ENCODE assay signal across 24 cellular contexts in genomic region chr3:7929319-7929889, GRCh38.
A peak's percentile ranks its signal among the peaks of the same experiment; 100 is the strongest.
DNase-seq lines count a peak whose midpoint lies in the region; ATAC-seq and TF ChIP-seq lines count a peak whose summit lies in the region.
"Had no signal": no experiment of that assay in that cellular context is flagged by ENCODE, and none has a peak within 500 bp of the region (broad histone marks: within the 10 kb centered on the region; RNA-seq: fewer than 3 reads in every experiment).

No MANE protein-coding gene starts in this region.

- H3K4me1 ChIP-seq in mucosa of descending colon (ENCODE audit: low read depth) = peaks cover 9% of the 10 kb centered on the region
- peaks cover 8 to 28% of the 10 kb centered on the region in 2 donors for H3K4me1 ChIP-seq in mucosa of rectum (ENCODE audit: control insufficient read depth in 2 of 2, insufficient read depth in 2 of 2, low read length in 2 of 2)
- peaks cover 0 to 27% (median 12%) of the 10 kb centered on the region in 4 donors for H3K4me1 ChIP-seq in transverse colon
- H3K4me1 ChIP-seq: A549; BLaER1 treated with 17β-estradiol and CSF1 and Interleukin-3, amounts not matched to agents 10 nM and 100 nM had no signal

- no peak for TF ChIP-seq CTCF in mucosa of descending colon (IDR thresholded peaks at IDR 0.05)
- no peak for TF ChIP-seq CTCF in transverse colon (IDR thresholded peaks at IDR 0.05)

- DNase-seq in left colon = peak in 1 of 2 donors; percentile 9
- peak in 1 of 3 donors; percentile 45 for DNase-seq in mucosa of descending colon
- no peak for DNase-seq in transverse colon
- DNase-seq in left ventricle myocardium superior = no peak
- no peak for DNase-seq in CD1c-positive myeloid dendritic cell (ENCODE audit: extremely low spot score)
- DNase-seq in NCI-H2029 treated with DMSO at 0.1 percent for 48 hours (lab: John Stamatoyannopoulos, UW) = no peak
- no peak for DNase-seq in activated naive CD4-positive, alpha-beta T cell treated with Interleukin-2 at 50 U/mL for 16 hours
- DNase-seq: 8988T; AML-193; CD4-positive, alpha-beta memory T cell; CD4-positive, CD25-positive, alpha-beta regulatory T cell; CD8-positive, alpha-beta memory T cell; COR-L47; DMS 273 treated with DMSO at 0.1 percent for 48 hours; DMS153; DMS53; DMS79; DND-41; EL; GDM1 had no signal

- H3K27ac ChIP-seq in mucosa of rectum (ENCODE audit: low read depth in 2 of 2, low read length in 2 of 2) (peak overlapping the region; percentile 60 to 83), transverse colon (peak overlapping the region; percentile 27 to 80 (median 77))
- H3K27ac ChIP-seq: A549; BLaER1 treated with 17β-estradiol and CSF1 and Interleukin-3, amounts not matched to agents 10 nM and 100 nM; C4-2B had no signal

- ATAC-seq in left colon (peak; percentile 85), mucosa of descending colon (peak; percentile 86), left ventricle myocardium superior (no peak)
- ATAC-seq: A549 had no signal

- intact Hi-C loops in left colon (cut with DNase I, micrococcal nuclease) = no loop called here
- intact Hi-C loops in mucosa of descending colon (cut with DNase I, micrococcal nuclease) = no loop called here
- intact Hi-C loops in transverse colon (cut with DNase I; ENCODE audit: low total_unique reads) = no loop called here
- intact Hi-C loops in left ventricle myocardium superior (cut with micrococcal nuclease) = no loop called here

- 29 to 60% methylated on average over 2 of the region's 2 CpGs for WGBS in transverse colon (ENCODE audit: low coverage in 1 of 2), 2 donors

- no peaks in the 10 kb centered on the region for H3K27me3 ChIP-seq in mucosa of rectum (ENCODE audit: control insufficient read depth in 2 of 2, insufficient read depth in 2 of 2, low read length in 2 of 2)
- no peaks in the 10 kb centered on the region for H3K27me3 ChIP-seq in transverse colon
- H3K27me3 ChIP-seq: BLaER1 treated with 17β-estradiol and CSF1 and Interleukin-3, amounts not matched to agents 10 nM and 100 nM had no signal

- in situ Hi-C loops in transverse colon (cut with MboI; ENCODE audit: low pct_ligation_motif_present in 1 of 4, low pct_unique_long_range_greater_than_20kb in 1 of 4, low sequenced_read_pairs in 3 of 4) = no loop called here

- TF ChIP-seq POLR2A in transverse colon (IDR thresholded peaks at IDR 0.05) = no peak

- TF ChIP-seq EP300 in transverse colon (IDR thresholded peaks at IDR 0.05; ENCODE audit: low read depth) = no peak

- no peak overlapping the region for H3K9ac ChIP-seq in mucosa of rectum (ENCODE audit: low read depth in 1 of 2, low read length in 2 of 2)
- H3K9ac ChIP-seq: BLaER1 treated with 17β-estradiol and CSF1 and Interleukin-3, amounts not matched to agents 10 nM and 100 nM had no signal

- H3K4me3 ChIP-seq in mucosa of descending colon (no peak overlapping the region), mucosa of rectum (ENCODE audit: low read length in 2 of 2) (no peak overlapping the region), transverse colon (no peak overlapping the region)
- H3K4me3 ChIP-seq: A549; BLaER1 treated with 17β-estradiol and CSF1 and Interleukin-3, amounts not matched to agents 10 nM and 100 nM had no signal

- H3K36me3 ChIP-seq in mucosa of descending colon (ENCODE audit: low read depth) (no peaks in the 10 kb centered on the region), mucosa of rectum (ENCODE audit: control insufficient read depth in 2 of 2, insufficient read depth in 2 of 2, low read length in 2 of 2) (no peaks in the 10 kb centered on the region), transverse colon (no peaks in the 10 kb centered on the region)
- H3K36me3 ChIP-seq: BLaER1 treated with 17β-estradiol and CSF1 and Interleukin-3, amounts not matched to agents 10 nM and 100 nM had no signal

- H3K9me3 ChIP-seq in mucosa of descending colon (no peaks in the 10 kb centered on the region), mucosa of rectum (ENCODE audit: control insufficient read depth in 2 of 2, low read length in 2 of 2) (no peaks in the 10 kb centered on the region), transverse colon (no peaks in the 10 kb centered on the region)
- H3K9me3 ChIP-seq: A549; BLaER1 treated with 17β-estradiol and CSF1 and Interleukin-3, amounts not matched to agents 10 nM and 100 nM had no signal
